ENCODE assay signal across 11 cellular contexts in the genomic region with DNA sequence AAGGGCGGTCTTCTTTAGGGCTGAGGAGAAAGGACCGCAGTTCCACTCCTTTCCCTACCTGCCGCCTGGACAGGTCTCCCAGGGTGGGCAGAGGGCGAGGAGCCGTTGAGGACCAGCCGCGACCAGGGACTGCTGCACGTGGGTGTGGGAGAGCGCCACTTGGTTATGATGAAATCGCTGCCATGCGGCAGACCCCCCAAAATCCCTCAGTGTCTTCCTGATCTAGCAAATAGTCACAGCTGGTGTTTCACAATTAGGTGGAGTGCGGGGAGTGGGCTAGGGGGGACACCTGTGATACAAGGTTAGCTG. TPM values are rescaled to one million over a fixed set of nuclear protein-coding genes. Genes with fewer than 3 reads are reported as not detected.
DNase-seq lines count a peak whose midpoint lies in the region; ATAC-seq lines count a peak whose summit lies in the region.
"Had no signal": no experiment of that assay in that cellular context is flagged by ENCODE, and none has a peak within 500 bp of the region (broad histone marks: within the 10 kb centered on the region; RNA-seq: fewer than 3 reads in every experiment).

No MANE protein-coding gene starts in this region.

- H3K4me1 ChIP-seq in iPS-20b (ENCODE audit: insufficient read depth, low read length) = peaks cover 6% of the 10 kb centered on the region; the same call in 1 of the 2 replicates

- H3K27ac Mint-ChIP-seq in activated T-helper 1 cell treated with anti-CD3 and anti-CD28 coated beads, Interleukin-12 subunit alpha, Interleukin-12 subunit beta, Interleukin-2, Interleukin-4 antibody, amounts not matched to agents 30 ng/mL and 10 ng/mL and 1 ng/mL, durations not matched to agents 14 hours and 24 hours and 36 hours = peak overlapping the region; percentile 67
- H3K27ac Mint-ChIP-seq in stimulated activated memory B cell treated with anti-CD40 and anti-IgM and Interleukin-4, amounts not matched to agents 10 μg/mL and 1 μg/mL and 100 μg/mL, for 72 hours = no peak overlapping the region

- H3K9me3 Mint-ChIP-seq in activated T-helper 1 cell treated with anti-CD3 and anti-CD28 coated beads, Interleukin-12 subunit alpha, Interleukin-12 subunit beta, Interleukin-2, Interleukin-4 antibody, amounts not matched to agents 30 ng/mL and 10 ng/mL and 1 ng/mL, durations not matched to agents 14 hours and 24 hours and 36 hours = no peaks in the 10 kb centered on the region
- no peaks in the 10 kb centered on the region for H3K9me3 Mint-ChIP-seq in stimulated activated memory B cell treated with anti-CD40 and anti-IgM and Interleukin-4, amounts not matched to agents 10 μg/mL and 1 μg/mL and 100 μg/mL, for 72 hours

- H3K36me3 Mint-ChIP-seq in activated T-helper 1 cell treated with anti-CD3 and anti-CD28 coated beads, Interleukin-12 subunit alpha, Interleukin-12 subunit beta, Interleukin-2, Interleukin-4 antibody, amounts not matched to agents 30 ng/mL and 10 ng/mL and 1 ng/mL, durations not matched to agents 14 hours and 24 hours and 36 hours (ENCODE audit: low read depth) = no peaks in the 10 kb centered on the region
- no peaks in the 10 kb centered on the region for H3K36me3 Mint-ChIP-seq in stimulated activated memory B cell treated with anti-CD40 and anti-IgM and Interleukin-4, amounts not matched to agents 10 μg/mL and 1 μg/mL and 100 μg/mL, for 72 hours

- ATAC-seq in stimulated activated memory B cell treated with anti-CD40 and anti-IgM and Interleukin-4, amounts not matched to agents 10 μg/mL and 1 μg/mL and 100 μg/mL, for 72 hours = no peak
- ATAC-seq in GM19397 (IDR thresholded peaks at IDR 0.05; ENCODE audit: unreplicated experiment) = no peak

- H3K36me3 ChIP-seq in iPS-20b (ENCODE audit: insufficient read depth, low read depth, low read length) = no peaks in the 10 kb centered on the region

- intact Hi-C loops in activated T-helper 1 cell treated with anti-CD3 and anti-CD28 coated beads, Interleukin-12 subunit alpha, Interleukin-12 subunit beta, Interleukin-2, Interleukin-4 antibody, amounts not matched to agents 30 ng/mL and 10 ng/mL and 1 ng/mL, durations not matched to agents 14 hours and 24 hours and 36 hours (cut with micrococcal nuclease) = loop anchor here (5.0 kb wide), 5 partner anchors 171 to 464 kb away; a partner anchor contains a TSS

- H3K9ac ChIP-seq in iPS-20b (ENCODE audit: low read depth, low read length) = no peak overlapping the region

- no peaks in the 10 kb centered on the region for H3K9me3 ChIP-seq in iPS-20b (ENCODE audit: insufficient read depth, low read depth, low read length)

- peak overlapping the region; percentile 57; the same call in 1 of the 2 replicates for H3K4me3 ChIP-seq in iPS-20b (ENCODE audit: low read length)

- peaks cover 63% of the 10 kb centered on the region for H3K27me3 Mint-ChIP-seq in activated T-helper 1 cell treated with anti-CD3 and anti-CD28 coated beads, Interleukin-12 subunit alpha, Interleukin-12 subunit beta, Interleukin-2, Interleukin-4 antibody, amounts not matched to agents 30 ng/mL and 10 ng/mL and 1 ng/mL, durations not matched to agents 14 hours and 24 hours and 36 hours (ENCODE audit: insufficient read depth)
- H3K27me3 Mint-ChIP-seq in stimulated activated memory B cell treated with anti-CD40 and anti-IgM and Interleukin-4, amounts not matched to agents 10 μg/mL and 1 μg/mL and 100 μg/mL, for 72 hours = peaks cover 51% of the 10 kb centered on the region

- no peak overlapping the region for H3K27ac ChIP-seq in iPS-20b (ENCODE audit: low read length)

- DNase-seq in NCI-H2227 treated with DMSO at 0.1 percent for 48 hours (lab: John Stamatoyannopoulos, UW) (peak; percentile 1), NCI-H2227 (lab: John Stamatoyannopoulos, UW; ENCODE audit: unreplicated experiment) (no peak), hepatic stellate cell (ENCODE audit: low spot score) (no peak), Kasumi-1 (lab: John Stamatoyannopoulos, UW) (no peak)
- DNase-seq in activated T-helper 1 cell treated with anti-CD3 and anti-CD28 coated beads, Interleukin-12 subunit alpha, Interleukin-12 subunit beta, Interleukin-2, Interleukin-4 antibody, amounts not matched to agents 30 ng/mL and 10 ng/mL and 1 ng/mL, durations not matched to agents 14 hours and 24 hours and 36 hours (ENCODE audit: low spot score) = no peak
- DNase-seq: NCI-H187, nucleus accumbens had no signal

- peaks cover 78% of the 10 kb centered on the region for H3K27me3 ChIP-seq in iPS-20b (ENCODE audit: insufficient read depth, low read length)

- H3K4me1 Mint-ChIP-seq in activated T-helper 1 cell treated with anti-CD3 and anti-CD28 coated beads, Interleukin-12 subunit alpha, Interleukin-12 subunit beta, Interleukin-2, Interleukin-4 antibody, amounts not matched to agents 30 ng/mL and 10 ng/mL and 1 ng/mL, durations not matched to agents 14 hours and 24 hours and 36 hours (ENCODE audit: low read depth) = peaks cover 14% of the 10 kb centered on the region
- peaks cover 15% of the 10 kb centered on the region for H3K4me1 Mint-ChIP-seq in stimulated activated memory B cell treated with anti-CD40 and anti-IgM and Interleukin-4, amounts not matched to agents 10 μg/mL and 1 μg/mL and 100 μg/mL, for 72 hours

- H3K4me3 Mint-ChIP-seq in activated T-helper 1 cell treated with anti-CD3 and anti-CD28 coated beads, Interleukin-12 subunit alpha, Interleukin-12 subunit beta, Interleukin-2, Interleukin-4 antibody, amounts not matched to agents 30 ng/mL and 10 ng/mL and 1 ng/mL, durations not matched to agents 14 hours and 24 hours and 36 hours = peak overlapping the region; percentile 83
- H3K4me3 Mint-ChIP-seq in stimulated activated memory B cell treated with anti-CD40 and anti-IgM and Interleukin-4, amounts not matched to agents 10 μg/mL and 1 μg/mL and 100 μg/mL, for 72 hours = peak overlapping the region; percentile 82

RNA-seq across cellular contexts. Expression of a gene that starts 1.5 kb away (rescaled TPM):
- 0.18 and 0.42 TPM in 2 replicates for total RNA-seq in activated T-helper 1 cell treated with anti-CD3 and anti-CD28 coated beads, Interleukin-12 subunit alpha, Interleukin-12 subunit beta, Interleukin-2, Interleukin-4 antibody, amounts not matched to agents 30 ng/mL and 10 ng/mL and 1 ng/mL, durations not matched to agents 14 hours and 24 hours and 36 hours
- total RNA-seq: dermis microvascular lymphatic vessel endothelial cell had no signal
